In the genomic region with DNA sequence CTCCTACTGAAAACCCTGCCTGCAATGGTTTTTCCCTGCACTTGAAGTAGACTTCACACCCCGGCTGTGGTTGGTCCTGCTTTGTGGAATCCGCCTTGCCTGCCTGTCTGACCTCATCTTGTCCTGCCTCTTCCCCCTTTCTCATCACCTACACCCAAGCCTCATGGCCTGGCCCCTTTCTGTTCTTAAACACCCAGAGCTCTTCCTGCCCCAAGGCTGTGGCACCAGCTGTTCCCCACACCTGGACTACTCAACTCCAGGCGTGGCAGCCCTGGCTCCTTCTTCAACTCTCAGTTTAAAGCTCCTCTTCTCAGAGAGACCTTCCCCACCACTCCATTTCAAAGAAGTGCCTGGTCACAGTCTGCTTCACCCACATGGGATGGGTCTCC, we compare ENCODE assay signal across 24 cellular contexts. TPM values are rescaled to one million over a fixed set of nuclear protein-coding genes. Genes with fewer than 3 reads are reported as not detected.
A peak's percentile ranks its signal among the peaks of the same experiment; 100 is the strongest.
DNase-seq lines count a peak whose midpoint lies in the region; TF ChIP-seq lines count a peak whose summit lies in the region.
"Had no signal": no experiment of that assay in that cellular context is flagged by ENCODE, and none has a peak within 500 bp of the region (broad histone marks: within the 10 kb centered on the region; RNA-seq: fewer than 3 reads in every experiment).

No MANE protein-coding gene starts in this region.

- no peak overlapping the region for H3K4me3 ChIP-seq in trophoblast cell (ENCODE audit: low read depth, low read length)
- H3K4me3 ChIP-seq: GM12878 had no signal

- H3K18ac ChIP-seq in trophoblast cell (ENCODE audit: low read length) = no peak overlapping the region

- H3K36me3 ChIP-seq in trophoblast cell (ENCODE audit: control insufficient read depth in 1 of 2, insufficient read depth in 2 of 2, low read length in 2 of 2) = no peaks in the 10 kb centered on the region

- no peak overlapping the region for H3K4me3 Mint-ChIP-seq in chondrocyte (ENCODE audit: unreplicated experiment)
- no peak overlapping the region for H3K4me3 Mint-ChIP-seq in activated naive CD8-positive, alpha-beta T cell treated with anti-CD3 and anti-CD28 coated beads for 36 hours
- no peak overlapping the region for H3K4me3 Mint-ChIP-seq in immature natural killer cell
- H3K4me3 Mint-ChIP-seq: CD8-positive, alpha-beta T cell had no signal

- peak; percentile 17 for DNase-seq in DMS 273 treated with DMSO at 0.1 percent for 48 hours (lab: John Stamatoyannopoulos, UW)
- DNase-seq in NCI-H69 (lab: John Stamatoyannopoulos, UW) = peak; percentile 63
- DNase-seq in chondrocyte (ENCODE audit: low spot score) = peak; percentile 47
- no peak for DNase-seq in trophoblast cell
- no peak for DNase-seq in NCI-H187 (lab: John Stamatoyannopoulos, UW)
- no peak for DNase-seq in activated naive CD8-positive, alpha-beta T cell treated with anti-CD3 and anti-CD28 coated beads for 36 hours
- no peak for DNase-seq in DMS53 (lab: John Stamatoyannopoulos, UW)
- no peak for DNase-seq in immature natural killer cell
- DNase-seq: AML-193; Caco-2; CD8-positive, alpha-beta T cell; GOT3; HCEC 1CT; Karpas-422; NCI-H1092 treated with DMSO at 0.1 percent for 48 hours; NCI-H1436; NCI-H1930; NCI-H2107; NCI-H524 treated with DMSO at 0.1 percent for 48 hours; SHP77 treated with DMSO at 0.1 percent for 48 hours had no signal

- H3K4me1 ChIP-seq in trophoblast cell (ENCODE audit: control insufficient read depth in 1 of 2, insufficient read depth in 2 of 2, low read length in 2 of 2) = peaks cover 12 to 18% of the 10 kb centered on the region in 2 experiments
- H3K4me1 ChIP-seq: Caco-2 had no signal

- H3K36me3 Mint-ChIP-seq in chondrocyte (ENCODE audit: low read depth) (peaks cover 10% of the 10 kb centered on the region), immature natural killer cell (peaks cover 0 to 5% (median 0%) of the 10 kb centered on the region in 3 donors)
- peaks cover 11% of the 10 kb centered on the region for H3K36me3 Mint-ChIP-seq in activated naive CD8-positive, alpha-beta T cell treated with anti-CD3 and anti-CD28 coated beads for 36 hours
- H3K36me3 Mint-ChIP-seq: CD8-positive, alpha-beta T cell; IgD-negative memory B cell had no signal

- no peak overlapping the region for H4K8ac ChIP-seq in trophoblast cell (ENCODE audit: low read depth, low read length)

- H4K12ac ChIP-seq in trophoblast cell (ENCODE audit: low read depth, low read length) = no peak overlapping the region

- H3K23ac ChIP-seq in trophoblast cell (ENCODE audit: low read length) = no peak overlapping the region

- H3K4me1 Mint-ChIP-seq in chondrocyte (ENCODE audit: low read depth) = peaks cover under 1% of the 10 kb centered on the region
- H3K4me1 Mint-ChIP-seq in activated naive CD8-positive, alpha-beta T cell treated with anti-CD3 and anti-CD28 coated beads for 36 hours = peaks cover under 1% of the 10 kb centered on the region
- peaks cover 8 to 16% of the 10 kb centered on the region in 2 donors for H3K4me1 Mint-ChIP-seq in immature natural killer cell

- H3K79me2 ChIP-seq in trophoblast cell (ENCODE audit: control insufficient read depth, insufficient read depth, low read length, poor library complexity) = no peaks in the 10 kb centered on the region

- H3K9me3 ChIP-seq in trophoblast cell (ENCODE audit: insufficient read depth, low read depth, low read length) = peaks cover 4% of the 10 kb centered on the region
- H3K9me3 ChIP-seq: Caco-2 had no signal

- no peak overlapping the region for H3K4ac ChIP-seq in trophoblast cell (ENCODE audit: low read depth, low read length)

- no peak overlapping the region for H2AFZ ChIP-seq in trophoblast cell (ENCODE audit: insufficient read depth, low read length, poor library complexity)

- H3K27me3 Mint-ChIP-seq in chondrocyte (ENCODE audit: low read depth) (no peaks in the 10 kb centered on the region), immature natural killer cell (ENCODE audit: low read depth in 3 of 3) (peaks cover 0 to 1% (median 0%) of the 10 kb centered on the region in 3 donors)
- H3K27me3 Mint-ChIP-seq in activated naive CD8-positive, alpha-beta T cell treated with anti-CD3 and anti-CD28 coated beads for 36 hours = peaks cover 3% of the 10 kb centered on the region

- H4K91ac ChIP-seq in trophoblast cell (ENCODE audit: low read depth, low read length) = no peak overlapping the region

- H3K27ac ChIP-seq in trophoblast cell (ENCODE audit: low read depth, low read length) = no peak overlapping the region
- H3K27ac ChIP-seq: C4-2B, HL-60 had no signal

- TF ChIP-seq CTCF in chondrocyte (IDR thresholded peaks at IDR 0.05) = no peak

- H3K79me1 ChIP-seq in trophoblast cell (ENCODE audit: low read length) = peaks cover 3% of the 10 kb centered on the region

- H3K14ac ChIP-seq in trophoblast cell (ENCODE audit: low read length) = no peak overlapping the region

- no peak overlapping the region for H2BK120ac ChIP-seq in trophoblast cell (ENCODE audit: insufficient read depth, low read length, poor library complexity)

- no CpG with 5 or more reads among the region's 3 CpGs for WGBS in trophoblast cell (ENCODE audit: extremely low coverage, insufficient coverage, insufficient read length)

- peak overlapping the region; percentile 43 for H2AK5ac ChIP-seq in trophoblast cell (ENCODE audit: low read length)

- H2BK12ac ChIP-seq in trophoblast cell (ENCODE audit: low read length) = no peak overlapping the region

- no peak overlapping the region for H3K9ac ChIP-seq in trophoblast cell (ENCODE audit: low read length)

- no peak overlapping the region for H3K4me2 ChIP-seq in trophoblast cell (ENCODE audit: low read length)

- H3K27ac Mint-ChIP-seq in chondrocyte (ENCODE audit: unreplicated experiment) (no peak overlapping the region), immature natural killer cell (no peak overlapping the region)
- H3K27ac Mint-ChIP-seq in activated naive CD8-positive, alpha-beta T cell treated with anti-CD3 and anti-CD28 coated beads for 36 hours = no peak overlapping the region
- H3K27ac Mint-ChIP-seq: CD8-positive, alpha-beta T cell had no signal

- H3K9me3 Mint-ChIP-seq in chondrocyte (ENCODE audit: low read depth) (no peaks in the 10 kb centered on the region), immature natural killer cell (no peaks in the 10 kb centered on the region)
- no peaks in the 10 kb centered on the region for H3K9me3 Mint-ChIP-seq in activated naive CD8-positive, alpha-beta T cell treated with anti-CD3 and anti-CD28 coated beads for 36 hours
- H3K9me3 Mint-ChIP-seq: CD8-positive, alpha-beta T cell; IgD-negative memory B cell had no signal

- no peaks in the 10 kb centered on the region for H3K27me3 ChIP-seq in trophoblast cell (ENCODE audit: insufficient read depth, low read length)

- H2BK5ac ChIP-seq in trophoblast cell (ENCODE audit: low read depth, low read length, poor library complexity) = no peak overlapping the region

RNA-seq across cellular contexts. Expression of a gene that starts 27.0 kb away (rescaled TPM):
- total RNA-seq in chondrocyte = 5.3 to 8.4 TPM (median 8.2 TPM) in 3 replicates
- polyA plus RNA-seq in trophoblast cell (2013) = 0.35 and 0.42 TPM in 2 replicates
- under 1 TPM in 1 of 2 experiments, not detected in 1; 0.08 TPM for total RNA-seq in activated naive CD8-positive, alpha-beta T cell treated with anti-CD3 and anti-CD28 coated beads for 36 hours
- not detected for polyA plus RNA-seq in immature natural killer cell
- polyA plus RNA-seq: IgD-negative memory B cell had no signal

Comparison
In these comparisons a context has a peak if more than half of its experiments do, and no peak if none do; other contexts are left out.
1. DNase-seq: peak in DMS 273 treated with DMSO at 0.1 percent for 48 hours (single experiment), NCI-H69 (single experiment) and chondrocyte (single experiment); none in trophoblast cell (0 of 2), NCI-H187 (0 of 2), activated naive CD8-positive, alpha-beta T cell treated with anti-CD3 and anti-CD28 coated beads for 36 hours (single experiment), DMS53 (single experiment) and immature natural killer cell (0 of 3).